7 cellular contexts compared by ENCODE assay signal in genomic region chr16:78660795-78661194, GRCh38.
"Had no signal": no experiment of that assay in that cellular context is flagged by ENCODE, and none has a peak within 500 bp of the region (broad histone marks: within the 10 kb centered on the region; RNA-seq: fewer than 3 reads in every experiment).

No MANE protein-coding gene starts in this region.

- DNase-seq: H9, HCEC 1CT had no signal

- H3K4me2 ChIP-seq: GM23338 had no signal

- H3K27ac ChIP-seq: HL-60 had no signal

- H3K4me3 ChIP-seq: GM23338 had no signal

- H2AFZ ChIP-seq: GM23338 had no signal

- ATAC-seq: GM23338, HepG2 had no signal

- FAIRE-seq: H1, H54, HepG2 had no signal
